In the genomic region with DNA sequence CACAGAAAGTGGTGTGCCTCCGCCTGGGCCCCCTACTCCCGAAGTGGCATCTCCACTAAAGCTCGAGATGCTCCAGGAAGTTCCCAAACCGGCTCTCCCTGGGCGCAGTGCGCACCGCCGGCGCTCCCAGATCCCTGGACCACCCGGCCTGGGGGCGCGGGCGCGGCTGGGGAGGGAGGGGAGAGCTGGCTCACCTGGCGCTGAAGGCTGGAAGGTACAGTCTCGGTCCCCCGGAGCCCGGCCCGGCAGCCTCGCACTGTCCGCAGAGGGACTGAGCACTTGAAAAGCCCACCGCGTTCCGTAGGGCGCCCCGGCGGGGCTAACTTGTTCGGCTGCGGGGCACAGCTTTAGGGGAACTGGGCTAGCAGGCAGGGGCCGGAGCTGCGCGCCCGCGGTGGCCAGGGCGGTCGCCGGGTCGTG, we compare ENCODE assay signal across 14 cellular contexts. TPM values are rescaled to one million over a fixed set of nuclear protein-coding genes. Genes with fewer than 3 reads are reported as not detected.
DNase-seq lines count a peak whose midpoint lies in the region; ATAC-seq, FAIRE-seq and TF ChIP-seq lines count a peak whose summit lies in the region.
"Had no signal": no experiment of that assay in that cellular context is flagged by ENCODE, and none has a peak within 500 bp of the region (broad histone marks: within the 10 kb centered on the region; RNA-seq: fewer than 3 reads in every experiment).

No MANE protein-coding gene starts in this region.

- intact Hi-C loops in left ventricle myocardium superior (cut with micrococcal nuclease), result no loop called here
- intact Hi-C loops in endothelial cell of umbilical vein (cut with micrococcal nuclease), result no loop called here
- intact Hi-C loops in vagina (cut with DNase I), result no loop called here

- H3K27ac Mint-ChIP-seq in nephron, result no peak overlapping the region
- H3K27ac Mint-ChIP-seq: activated CD4-positive, alpha-beta T cell treated with anti-CD3 and anti-CD28 coated beads, Interleukin-2, amount 10 ng/mL, durations not matched to agents 7 days and 5 days; activated naive CD8-positive, alpha-beta T cell treated with anti-CD3 and anti-CD28 coated beads, Interleukin-2, amount 10 ng/mL, durations not matched to agents 7 days and 5 days; HFFc6 had no signal

- no peaks in the 10 kb centered on the region for H3K36me3 ChIP-seq in cardiac muscle cell
- no peaks in the 10 kb centered on the region for H3K36me3 ChIP-seq in endothelial cell of umbilical vein (ENCODE audit: control insufficient read depth in 2 of 2, extremely low read depth in 1 of 2, insufficient read depth in 2 of 2, low read length in 2 of 2)
- H3K36me3 ChIP-seq in vagina, result no peaks in the 10 kb centered on the region

- H3K27me3 Mint-ChIP-seq in nephron (ENCODE audit: low read depth), result peaks cover 92% of the 10 kb centered on the region

- dilution Hi-C loops in endothelial cell of umbilical vein (cut with MboI; ENCODE audit: extremely low pct_ligation_motif_present, low sequenced_read_pairs), result no loop called here

- no peaks in the 10 kb centered on the region for H3K9me3 Mint-ChIP-seq in nephron
- H3K9me3 Mint-ChIP-seq: activated CD4-positive, alpha-beta T cell treated with anti-CD3 and anti-CD28 coated beads, Interleukin-2, amount 10 ng/mL, durations not matched to agents 7 days and 5 days; activated naive CD8-positive, alpha-beta T cell treated with anti-CD3 and anti-CD28 coated beads, Interleukin-2, amount 10 ng/mL, durations not matched to agents 7 days and 5 days; HFFc6 had no signal

- H3K4me2 ChIP-seq in endothelial cell of umbilical vein (ENCODE audit: insufficient read depth, low read length), result no peak overlapping the region

- H3K27me3 ChIP-seq in cardiac muscle cell, result peaks cover 96% of the 10 kb centered on the region
- peaks cover 21 to 54% of the 10 kb centered on the region in 2 experiments for H3K27me3 ChIP-seq in endothelial cell of umbilical vein (ENCODE audit: control insufficient read depth in 2 of 2, insufficient read depth in 2 of 2, low read length in 2 of 2)
- H3K27me3 ChIP-seq in vagina, result no peaks in the 10 kb centered on the region

- peak overlapping the region; percentile 85 to 95 (median 88) for H3K4me3 Mint-ChIP-seq in nephron
- H3K4me3 Mint-ChIP-seq: activated CD4-positive, alpha-beta T cell treated with anti-CD3 and anti-CD28 coated beads, Interleukin-2, amount 10 ng/mL, durations not matched to agents 7 days and 5 days; HFFc6 had no signal

- FAIRE-seq in endothelial cell of umbilical vein (lab: Jason Lieb, UNC), result no peak
- no peak for FAIRE-seq in frontal cortex (lab: Jason Lieb, UNC)

- no peak overlapping the region for H3K27ac ChIP-seq in cardiac muscle cell
- H3K27ac ChIP-seq in endothelial cell of umbilical vein (ENCODE audit: insufficient read depth, low read depth, low read length), result no peak overlapping the region
- no peak overlapping the region for H3K27ac ChIP-seq in vagina

- ATAC-seq in left ventricle myocardium superior (no peak), HG02763 (IDR thresholded peaks at IDR 0.05; ENCODE audit: unreplicated experiment) (no peak)

- CTCF ChIA-PET in endothelial cell of umbilical vein (lab: Charles Lee), result no interaction called here

- H3K9me3 ChIP-seq in cardiac muscle cell (ENCODE audit: low read depth) (no peaks in the 10 kb centered on the region), endothelial cell of umbilical vein (replicated peaks; ENCODE audit: control insufficient read depth, insufficient read depth, low read length) (no peaks in the 10 kb centered on the region), vagina (no peaks in the 10 kb centered on the region)

- peak overlapping the region; percentile 62 for H2AFZ ChIP-seq in endothelial cell of umbilical vein (ENCODE audit: low read depth, low read length)

- POLR2A ChIA-PET in endothelial cell of umbilical vein (lab: Charles Lee), result no interaction called here

- TF ChIP-seq CTCF in cardiac muscle cell (IDR thresholded peaks at IDR 0.05; ENCODE audit: low read depth, low read length), result no peak
- no peak for TF ChIP-seq CTCF in endothelial cell of umbilical vein (IDR thresholded peaks at IDR 0.05; ENCODE audit: extremely low read depth in 1 of 2, insufficient read depth in 1 of 2, low read depth in 1 of 2, low read length in 2 of 2)
- no peak for TF ChIP-seq CTCF in nephron (IDR thresholded peaks at IDR 0.05; ENCODE audit: unreplicated experiment in 3 of 3)
- TF ChIP-seq CTCF in vagina (IDR thresholded peaks at IDR 0.05), result no peak

- DNase-seq in cardiac muscle cell (ENCODE audit: low read depth in 1 of 2, low spot score in 1 of 2) (peak in 1 of 2 donors; percentile 11), left ventricle myocardium superior (no peak), endothelial cell of umbilical vein (ENCODE audit: low read depth, low spot score) (no peak), vagina (ENCODE audit: extremely low spot score in 2 of 2) (no peak), GM03348 (ENCODE audit: low spot score) (no peak), frontal cortex (ENCODE audit: low spot score in 2 of 2) (no peak)
- DNase-seq: activated CD4-positive, alpha-beta T cell treated with anti-CD3 and anti-CD28 coated beads, Interleukin-2, amount 10 ng/mL, durations not matched to agents 7 days and 5 days; HFFc6; MV-4-11; NCI-H510A treated with DMSO at 0.1 percent for 48 hours had no signal

- no peak overlapping the region for H3K9ac ChIP-seq in endothelial cell of umbilical vein (replicated peaks; ENCODE audit: extremely low read depth, insufficient read depth, low read length)

- BruUV-seq in endothelial cell of umbilical vein (replicated peaks; lab: Mats Ljungman, UMichigan), result no TSS peak

- TF ChIP-seq POLR2A in endothelial cell of umbilical vein (IDR thresholded peaks at IDR 0.05; ENCODE audit: low read depth, low read length), result no peak
- TF ChIP-seq POLR2A in vagina (IDR thresholded peaks at IDR 0.05), result no peak

- H3K36me3 Mint-ChIP-seq in nephron (ENCODE audit: low read depth), result no peaks in the 10 kb centered on the region
- H3K36me3 Mint-ChIP-seq: activated naive CD8-positive, alpha-beta T cell treated with anti-CD3 and anti-CD28 coated beads, Interleukin-2, amount 10 ng/mL, durations not matched to agents 7 days and 5 days had no signal

- H3K4me1 ChIP-seq in cardiac muscle cell (ENCODE audit: low read depth) (no peaks in the 10 kb centered on the region), endothelial cell of umbilical vein (ENCODE audit: control insufficient read depth, extremely low read depth, insufficient read depth, low read length) (peaks cover 2% of the 10 kb centered on the region), vagina (peaks cover 9% of the 10 kb centered on the region)

- H4K20me1 ChIP-seq in endothelial cell of umbilical vein (replicated peaks; ENCODE audit: control insufficient read depth, extremely low read depth, insufficient read depth, low read length), result no peaks in the 10 kb centered on the region

- H3K79me2 ChIP-seq in endothelial cell of umbilical vein (ENCODE audit: control insufficient read depth, insufficient read depth, low read length), result no peaks in the 10 kb centered on the region

- H3K4me3 ChIP-seq in cardiac muscle cell (peak overlapping the region; percentile 52), endothelial cell of umbilical vein (replicated peaks in 1 of 3; ENCODE audit: insufficient read depth in 1 of 3, low read depth in 1 of 3, low read length in 3 of 3) (no peak overlapping the region), vagina (peak overlapping the region; percentile 41 to 46)

- H3K4me1 Mint-ChIP-seq in nephron, result peaks cover 8% of the 10 kb centered on the region

- no peaks in the 10 kb centered on the region for H3K9me1 ChIP-seq in endothelial cell of umbilical vein (replicated peaks; ENCODE audit: control insufficient read depth, extremely low read depth, insufficient read depth, low read length)

TF ChIP-seq in endothelial cell of umbilical vein, 7 proteins besides CTCF, POLR2A, EP300 and RAD21:
- TF ChIP-seq JUN (IDR thresholded peaks at IDR 0.05; ENCODE audit: borderline replicate concordance, insufficient read depth, insufficient read length, low read depth), result no peak
- peak; percentile 57 for TF ChIP-seq EZH2 (IDR thresholded peaks at IDR 0.05; ENCODE audit: borderline replicate concordance, low read depth, low read length, severe bottlenecking)

RNA-seq across cellular contexts. Expression of gene DBX2, which starts 0.6 kb away (rescaled TPM):
- not detected in 2 replicates for total RNA-seq in cardiac muscle cell
- polyA plus RNA-seq in cardiac muscle cell, result not detected in 2 replicates
- 0.07 TPM for total RNA-seq in left ventricle myocardium superior
- not detected in 2 replicates for total RNA-seq in endothelial cell of umbilical vein
- not detected in 2 replicates for polyA plus RNA-seq in endothelial cell of umbilical vein
- not detected in 2 replicates for polyA plus RNA-seq in endothelial cell of umbilical vein (2011; cell fraction: cytosol; rRNA removed)
- polyA plus RNA-seq in endothelial cell of umbilical vein (2011; cell fraction: nucleus; rRNA removed), result not detected in 2 replicates
- not detected in 2 replicates for polyA plus RNA-seq in endothelial cell of umbilical vein (2012)
- not detected in 2 replicates for polyA minus RNA-seq in endothelial cell of umbilical vein
- polyA minus RNA-seq in endothelial cell of umbilical vein (2011; cell fraction: cytosol; rRNA and poly(A)+ RNA removed), result not detected
- polyA minus RNA-seq in endothelial cell of umbilical vein (2011; cell fraction: nucleus; rRNA and poly(A)+ RNA removed), result not detected in 2 replicates
- not detected for total RNA-seq in vagina
- total RNA-seq in frontal cortex, result 2.9 TPM
- total RNA-seq: activated CD4-positive, alpha-beta T cell treated with anti-CD3 and anti-CD28 coated beads, Interleukin-2, amount 10 ng/mL, durations not matched to agents 7 days and 5 days; activated naive CD8-positive, alpha-beta T cell treated with anti-CD3 and anti-CD28 coated beads, Interleukin-2, amount 10 ng/mL, durations not matched to agents 7 days and 5 days; HFFc6; kidney epithelial cell had no signal

Comparison
In these comparisons a context has a peak if more than half of its experiments do, and no peak if none do; other contexts are left out.
1. H3K4me3 ChIP-seq: peak in cardiac muscle cell (single experiment) and vagina (2 of 2); none in endothelial cell of umbilical vein (0 of 3).